ENCODE assay signal across 8 cellular contexts in genomic region chr11:68271781-68272608, GRCh38. TPM values are rescaled to one million over a fixed set of nuclear protein-coding genes. Genes with fewer than 3 reads are reported as not detected.
DNase-seq lines count a peak whose midpoint lies in the region; ATAC-seq and TF ChIP-seq lines count a peak whose summit lies in the region.

TSS of gene C11orf24 (minus strand) at chr11:68271973. CDS start at chr11:68263767, 8,206 bp downstream.

- no peaks in the 10 kb centered on the region for H3K27me3 ChIP-seq in H7 (ENCODE audit: control insufficient read depth, insufficient read depth, low read length)

- no peak for TF ChIP-seq CTCF in fibroblast of pulmonary artery (IDR thresholded peaks at IDR 0.05; ENCODE audit: low read length, missing control alignments)
- no peak for TF ChIP-seq CTCF in nephron (IDR thresholded peaks at IDR 0.05; ENCODE audit: unreplicated experiment in 3 of 3)

- H3K36me3 Mint-ChIP-seq in nephron (ENCODE audit: low read depth), result peaks cover 9% of the 10 kb centered on the region

- peak within 1 kb of the TSS; percentile 78 for H3K4me3 ChIP-seq in H7 (ENCODE audit: insufficient read depth, low read depth, low read length)
- H3K4me3 ChIP-seq in fibroblast of pulmonary artery (replicated peaks; ENCODE audit: low read depth, low read length), result peak within 1 kb of the TSS; percentile 88

- H3K4me1 Mint-ChIP-seq in nephron, result peaks cover 36% of the 10 kb centered on the region

- peak within 1 kb of the TSS; percentile 99 for H3K4me3 Mint-ChIP-seq in nephron

- H3K27me3 Mint-ChIP-seq in nephron (ENCODE audit: low read depth), result no peaks in the 10 kb centered on the region

- H3K36me3 ChIP-seq in H7 (replicated peaks; ENCODE audit: control insufficient read depth, insufficient read depth, low read length), result peaks cover 7% of the 10 kb centered on the region

- peak; percentile 85 for TF ChIP-seq POLR2A in Raji (IDR thresholded peaks at IDR 0.05; ENCODE audit: insufficient read depth, low read depth, low read length)

- H3K27ac Mint-ChIP-seq in nephron, result peak within 1 kb of the TSS; percentile 90 to 96 (median 94)

- peak; percentile 95 for DNase-seq in EL
- peak; percentile 100 for DNase-seq in H7
- peak; percentile 91 for DNase-seq in M059J (ENCODE audit: low read depth)
- peak; percentile 90 for DNase-seq in activated T-helper 9 cell treated with anti-CD3 and anti-CD28 coated beads, Interleukin-2, amount 50 U/mL, for 16 hours (ENCODE audit: low read depth)
- DNase-seq in fibroblast of pulmonary artery (ENCODE audit: low read depth), result peak; percentile 92
- DNase-seq in stimulated activated naive CD8-positive, alpha-beta T cell treated with anti-CD3 and anti-CD28 coated beads, Interleukin-15, Interleukin-2, amounts not matched to agents 100 U/mL and 50 U/mL, for 24 hours, result peak; percentile 98

- no peaks in the 10 kb centered on the region for H3K9me3 Mint-ChIP-seq in nephron

- peak; percentile 94 for ATAC-seq in stimulated activated naive CD8-positive, alpha-beta T cell treated with anti-CD3 and anti-CD28 coated beads, Interleukin-15, Interleukin-2, amounts not matched to agents 100 U/mL and 50 U/mL, for 24 hours

RNA-seq across cellular contexts. Expression of gene C11orf24, which starts in this region (rescaled TPM):
- total RNA-seq in H7 (2014; rRNA removed; shearing (Covaris generic)), result 38.4 and 47.0 TPM in 2 replicates
- 42.3 and 59.2 TPM in 2 replicates for total RNA-seq in M059J (2014; rRNA removed; shearing (Covaris generic))

Comparison
In these comparisons a context has a peak if more than half of its experiments do, and no peak if none do; other contexts are left out.
1. Peak in every context shown above with its lines: DNase-seq, ATAC-seq and H3K4me3 ChIP-seq.